ENCODE assay signal across 22 cellular contexts in the genomic region with DNA sequence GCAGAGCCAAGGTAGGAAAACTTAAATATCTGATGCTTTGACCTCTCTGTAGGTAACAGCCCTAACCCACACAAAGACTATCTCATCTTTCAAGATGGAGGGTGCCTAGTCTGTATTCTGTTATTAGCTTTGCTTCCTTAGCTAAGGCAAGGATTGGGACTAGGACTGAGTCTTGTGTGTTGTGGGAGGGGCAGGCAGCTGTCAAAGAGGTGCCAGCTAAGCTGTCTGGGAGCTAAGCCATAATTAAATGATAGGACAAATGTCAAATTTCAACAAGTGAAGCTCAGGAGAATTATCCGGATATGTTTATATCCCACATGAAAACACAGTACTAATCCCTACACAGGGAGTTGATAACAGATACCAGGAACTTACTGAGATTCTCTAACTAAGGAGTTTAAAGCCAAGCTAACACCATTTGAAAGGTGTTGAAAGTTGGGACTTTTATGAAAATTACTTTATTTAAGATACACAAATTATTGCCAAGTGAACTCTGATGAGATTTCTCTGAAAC.
DNase-seq lines count a peak whose midpoint lies in the region; ATAC-seq and TF ChIP-seq lines count a peak whose summit lies in the region.
"Had no signal": no experiment of that assay in that cellular context is flagged by ENCODE, and none has a peak within 500 bp of the region (broad histone marks: within the 10 kb centered on the region; RNA-seq: fewer than 3 reads in every experiment).

No MANE protein-coding gene starts in this region.

- peaks cover 12% of the 10 kb centered on the region for H3K4me1 Mint-ChIP-seq in activated naive CD8-positive, alpha-beta T cell treated with anti-CD3 and anti-CD28 coated beads, Interleukin-2, amount 50 U/mL, for 24 hours

- TF ChIP-seq EP300 in esophagus muscularis mucosa (IDR thresholded peaks at IDR 0.05) = no peak

- peaks cover 0 to 9% (median 0%) of the 10 kb centered on the region in 4 donors for H3K9me3 ChIP-seq in esophagus muscularis mucosa

- no peaks in the 10 kb centered on the region for H3K36me3 ChIP-seq in esophagus muscularis mucosa
- H3K36me3 ChIP-seq: MG63 had no signal

- peaks cover 10% of the 10 kb centered on the region for H3K27me3 Mint-ChIP-seq in activated naive CD8-positive, alpha-beta T cell treated with anti-CD3 and anti-CD28 coated beads, Interleukin-2, amount 50 U/mL, for 24 hours

- H3K4me3 ChIP-seq in esophagus muscularis mucosa = no peak overlapping the region
- H3K4me3 ChIP-seq: MG63 had no signal

- ATAC-seq in left ventricle myocardium superior = peak; percentile 88
- ATAC-seq in activated naive CD8-positive, alpha-beta T cell treated with anti-CD3 and anti-CD28 coated beads, Interleukin-2, amount 50 U/mL, for 24 hours = no peak
- ATAC-seq: CD8-positive, alpha-beta T cell; HCT116 had no signal

- H3K9me3 Mint-ChIP-seq in activated naive CD8-positive, alpha-beta T cell treated with anti-CD3 and anti-CD28 coated beads, Interleukin-2, amount 50 U/mL, for 24 hours = peaks cover 5% of the 10 kb centered on the region
- H3K9me3 Mint-ChIP-seq: CD8-positive, alpha-beta T cell had no signal

- no peak overlapping the region for H3K4me3 Mint-ChIP-seq in activated naive CD8-positive, alpha-beta T cell treated with anti-CD3 and anti-CD28 coated beads, Interleukin-2, amount 50 U/mL, for 24 hours
- H3K4me3 Mint-ChIP-seq: CD8-positive, alpha-beta T cell had no signal

- intact Hi-C loops in esophagus muscularis mucosa (cut with DNase I) (no loop called here), left ventricle myocardium superior (cut with micrococcal nuclease) (no loop called here)

- DNase-seq in D341Med (ENCODE audit: low spot score) (peak; percentile 63), NCI-H524 treated with DMSO at 0.1 percent for 48 hours (lab: John Stamatoyannopoulos, UW) (peak; percentile 57), esophagus muscularis mucosa (ENCODE audit: extremely low spot score) (peak; percentile 37), left ventricle myocardium superior (peak; percentile 52), DMS79 treated with DMSO at 0.1 percent for 48 hours (lab: John Stamatoyannopoulos, UW) (no peak), COLO668 (lab: John Stamatoyannopoulos, UW; ENCODE audit: unreplicated experiment) (no peak)
- DNase-seq in activated naive CD8-positive, alpha-beta T cell treated with anti-CD3 and anti-CD28 coated beads, Interleukin-2, amount 50 U/mL, for 24 hours = no peak
- DNase-seq in activated naive CD4-positive, alpha-beta T cell (lab: John Stamatoyannopoulos, UW) = no peak
- DNase-seq: AML-193; C1 segment of cervical spinal cord; Calu3; CD8-positive, alpha-beta T cell; DMS53; GF-D8; Kasumi-1; NCI-H1417; NCI-H1694 treated with DMSO at 0.1 percent for 48 hours; NCI-H2081 treated with DMSO at 0.1 percent for 48 hours; NCI-H774; SHP77 had no signal

- H3K27me3 ChIP-seq in esophagus muscularis mucosa = no peaks in the 10 kb centered on the region
- H3K27me3 ChIP-seq: MG63 had no signal

- H3K4me1 ChIP-seq in esophagus muscularis mucosa = peaks cover 0 to 9% (median 2%) of the 10 kb centered on the region in 4 donors

- no peak for TF ChIP-seq CTCF in esophagus muscularis mucosa (IDR thresholded peaks at IDR 0.05)

- H3K27ac ChIP-seq in esophagus muscularis mucosa (replicated peaks in 1 of 4) = no peak overlapping the region

- H3K27ac Mint-ChIP-seq in activated naive CD8-positive, alpha-beta T cell treated with anti-CD3 and anti-CD28 coated beads, Interleukin-2, amount 50 U/mL, for 24 hours = no peak overlapping the region
- H3K27ac Mint-ChIP-seq: CD8-positive, alpha-beta T cell had no signal

- peaks cover 1% of the 10 kb centered on the region for H3K36me3 Mint-ChIP-seq in activated naive CD8-positive, alpha-beta T cell treated with anti-CD3 and anti-CD28 coated beads, Interleukin-2, amount 50 U/mL, for 24 hours (ENCODE audit: low read depth)
- H3K36me3 Mint-ChIP-seq: CD8-positive, alpha-beta T cell had no signal

- TF ChIP-seq POLR2A in esophagus muscularis mucosa (IDR thresholded peaks at IDR 0.05; ENCODE audit: low read depth) = no peak

- WGBS in esophagus muscularis mucosa = 40% methylated on average over 1 of the region's 1 CpG

Comparison
In these comparisons a context has a peak if more than half of its experiments do, and no peak if none do; other contexts are left out.
1. DNase-seq: peak in D341Med (single experiment), NCI-H524 treated with DMSO at 0.1 percent for 48 hours (single experiment), esophagus muscularis mucosa (single experiment) and left ventricle myocardium superior (single experiment); none in activated naive CD8-positive, alpha-beta T cell treated with anti-CD3 and anti-CD28 coated beads, Interleukin-2, amount 50 U/mL, for 24 hours (single experiment), DMS79 treated with DMSO at 0.1 percent for 48 hours (single experiment), activated naive CD4-positive, alpha-beta T cell (0 of 4) and COLO668 (single experiment).